Comparison of ENCODE assay signal across 21 cellular contexts in genomic region chr6:110811187-110811586, GRCh38. TPM values are rescaled to one million over a fixed set of nuclear protein-coding genes. Genes with fewer than 3 reads are reported as not detected.
DNase-seq lines count a peak whose midpoint lies in the region; ATAC-seq and TF ChIP-seq lines count a peak whose summit lies in the region.
"Had no signal": no experiment of that assay in that cellular context is flagged by ENCODE, and none has a peak within 500 bp of the region (broad histone marks: within the 10 kb centered on the region; RNA-seq: fewer than 3 reads in every experiment).

No MANE protein-coding gene starts in this region.

- no peaks in the 10 kb centered on the region for H3K36me3 ChIP-seq in GM06990 (ENCODE audit: control insufficient read depth, insufficient read depth, low read length)
- no peaks in the 10 kb centered on the region for H3K36me3 ChIP-seq in PC-3 (ENCODE audit: low read depth, low read length)
- H3K36me3 ChIP-seq in gastrocnemius medialis, result no peaks in the 10 kb centered on the region
- H3K36me3 ChIP-seq: HAP-1, ovary had no signal

- H3K4me3 ChIP-seq in GM06990 (replicated peaks; ENCODE audit: low read depth, low read length) (no peak overlapping the region), PC-3 (ENCODE audit: low read length) (no peak overlapping the region), gastrocnemius medialis (no peak overlapping the region)
- H3K4me3 ChIP-seq: HAP-1, ovary, SJCRH30 had no signal

- TF ChIP-seq CTCF in GM06990 (IDR thresholded peaks at IDR 0.05; ENCODE audit: insufficient read depth, low read length, poor library complexity, severe bottlenecking) (no peak), PC-3 (conservative IDR thresholded peaks at IDR 0.05; ENCODE audit: low read depth, low read length) (no peak), gastrocnemius medialis (IDR thresholded peaks at IDR 0.05 in 4 of 5, conservative IDR thresholded peaks at IDR 0.05 in 1 of 5) (no peak)

- no peaks in the 10 kb centered on the region for H3K9me2 ChIP-seq in PC-3 (replicated peaks; ENCODE audit: low read length)

- no peaks in the 10 kb centered on the region for H3F3A ChIP-seq in PC-3 (ENCODE audit: low read length, unreplicated experiment)

- in situ Hi-C loops in gastrocnemius medialis (cut with MboI; ENCODE audit: low sequenced_read_pairs in 4 of 4), result loop anchor here (10.0 kb wide), 2 partner anchors 64 to 144 kb away; partner anchors contain the start of genes AMD1 (in 2 of the 4) and GTF3C6 (in 2 of the 4)

- ATAC-seq in GM18868 (IDR thresholded peaks at IDR 0.05; ENCODE audit: unreplicated experiment) (peak; percentile 38), HG03175 (IDR thresholded peaks at IDR 0.05; ENCODE audit: unreplicated experiment) (peak; percentile 19), PC-3 (no peak), gastrocnemius medialis (no peak)
- no peak for ATAC-seq in activated T-cell treated with anti-CD3 and anti-CD28 coated beads, Interleukin-2, amount 50 U/mL, for 72 hours (replicated peaks in 1 of 2)
- ATAC-seq: sciatic nerve had no signal

- H3K36me3 Mint-ChIP-seq in activated T-cell treated with anti-CD3 and anti-CD28 coated beads, Interleukin-2, amount 50 U/mL, for 72 hours (ENCODE audit: insufficient read depth in 2 of 2), result peaks cover 1% of the 10 kb centered on the region in 2 donors

- no peak overlapping the region for H3K9ac ChIP-seq in PC-3 (ENCODE audit: low read length)
- H3K9ac ChIP-seq: KMS-11 had no signal

- intact Hi-C loops in PC-3 (cut with micrococcal nuclease) (no loop called here), gastrocnemius medialis (cut with DNase I; ENCODE audit: low total_unique reads) (loop anchor here (10.0 kb wide), 2 partner anchors 626 to 854 kb away; partner anchors contain the start of gene CDC40)

- no peak overlapping the region for H3K4me2 ChIP-seq in PC-3 (ENCODE audit: low read length)
- H3K4me2 ChIP-seq: KMS-11 had no signal

- CTCF ChIA-PET in PC-3 (lab: Charles Lee), result no interaction called here

- no peak overlapping the region for H3K4me3 Mint-ChIP-seq in activated T-cell treated with anti-CD3 and anti-CD28 coated beads, Interleukin-2, amount 50 U/mL, for 72 hours
- H3K4me3 Mint-ChIP-seq: activated naive CD4-positive, alpha-beta T cell treated with anti-CD3 and anti-CD28 coated beads for 36 hours had no signal

- H3K27me3 ChIP-seq in GM06990 (replicated peaks; ENCODE audit: control insufficient read depth, insufficient read depth, low read length) (no peaks in the 10 kb centered on the region), PC-3 (ENCODE audit: low read length) (no peaks in the 10 kb centered on the region), gastrocnemius medialis (no peaks in the 10 kb centered on the region)
- H3K27me3 ChIP-seq: ovary, SJCRH30 had no signal

- H3K9me3 Mint-ChIP-seq in activated T-cell treated with anti-CD3 and anti-CD28 coated beads, Interleukin-2, amount 50 U/mL, for 72 hours, result peaks cover 0 to 2% of the 10 kb centered on the region in 2 donors
- H3K9me3 Mint-ChIP-seq: activated naive CD4-positive, alpha-beta T cell treated with anti-CD3 and anti-CD28 coated beads for 36 hours had no signal

- no TSS peak for BruUV-seq in PC-3 (replicated peaks; lab: Mats Ljungman, UMichigan)

- DNase-seq in GM06990 (ENCODE audit: extremely low read depth, insufficient read length) (peak; percentile 55), PC-3 (peak; percentile 22), NCI-H446 treated with DMSO at 0.1 percent for 48 hours (lab: John Stamatoyannopoulos, UW) (no peak), gastrocnemius medialis (no peak), NCI-H1105 (lab: John Stamatoyannopoulos, UW) (no peak)
- no peak for DNase-seq in activated T-cell treated with anti-CD3 and anti-CD28 coated beads, Interleukin-2, amount 50 U/mL, for 72 hours
- DNase-seq: activated CD4-positive, alpha-beta T cell treated with anti-CD3 and anti-CD28 coated beads for 48 hours; activated CD8-positive, alpha-beta memory T cell treated with anti-CD3 and anti-CD28 coated beads, Interleukin-2, amount 50 U/mL, for 48 hours; activated naive CD4-positive, alpha-beta T cell treated with anti-CD3 and anti-CD28 coated beads for 36 hours; NCI-H1436 treated with DMSO at 0.1 percent for 48 hours; NCI-H446; ovary; SJCRH30; substantia nigra; T-helper 9 cell had no signal

- H3K4me1 ChIP-seq in PC-3 (ENCODE audit: insufficient read depth, low read length), result peaks cover 9% of the 10 kb centered on the region
- peaks cover 18 to 20% of the 10 kb centered on the region in 2 donors for H3K4me1 ChIP-seq in gastrocnemius medialis

- no peaks in the 10 kb centered on the region for H4K20me1 ChIP-seq in PC-3 (ENCODE audit: low read length)

- H3K27ac ChIP-seq in PC-3 (ENCODE audit: low read length) (no peak overlapping the region), gastrocnemius medialis (no peak overlapping the region)
- H3K27ac ChIP-seq: KMS-11, ovary, SJCRH30 had no signal

- H3K27ac Mint-ChIP-seq in activated T-cell treated with anti-CD3 and anti-CD28 coated beads, Interleukin-2, amount 50 U/mL, for 72 hours, result no peak overlapping the region
- H3K27ac Mint-ChIP-seq: activated naive CD4-positive, alpha-beta T cell treated with anti-CD3 and anti-CD28 coated beads for 36 hours; brain had no signal

- H3K27me3 Mint-ChIP-seq in activated T-cell treated with anti-CD3 and anti-CD28 coated beads, Interleukin-2, amount 50 U/mL, for 72 hours (ENCODE audit: low read depth), result no peaks in the 10 kb centered on the region

- POLR2A ChIA-PET in PC-3 (lab: Charles Lee; ENCODE audit: unreplicated experiment), result no interaction called here

- H2AFZ ChIP-seq in PC-3 (ENCODE audit: low read length), result no peak overlapping the region

- H3K9me3 ChIP-seq in PC-3 (ENCODE audit: low read length), result no peaks in the 10 kb centered on the region
- H3K9me3 ChIP-seq in gastrocnemius medialis, result no peaks in the 10 kb centered on the region
- H3K9me3 ChIP-seq: HAP-1, ovary, SJCRH30 had no signal

- H3K4me1 Mint-ChIP-seq in activated T-cell treated with anti-CD3 and anti-CD28 coated beads, Interleukin-2, amount 50 U/mL, for 72 hours (ENCODE audit: low read depth), result peaks cover 12% of the 10 kb centered on the region

- H3K79me2 ChIP-seq in PC-3 (ENCODE audit: low read length), result peaks cover 53% of the 10 kb centered on the region

- TF ChIP-seq POLR2A in gastrocnemius medialis (IDR thresholded peaks at IDR 0.05), result no peak

RNA-seq across cellular contexts. Expression of gene CDK19, which starts 4.1 kb away (rescaled TPM):
- total RNA-seq in PC-3 (2014; rRNA removed), result 4.2 and 5.4 TPM in 2 replicates
- 10 to 100 TPM; 31.9 to 34.0 TPM for total RNA-seq in activated T-cell treated with anti-CD3 and anti-CD28 coated beads, Interleukin-2, amount 50 U/mL, for 72 hours
- total RNA-seq in gastrocnemius medialis, result 1 to 10 TPM; 3.0 to 7.4 (median 6.3) TPM

Comparison
In these comparisons a context has a peak if more than half of its experiments do, and no peak if none do; other contexts are left out.
1. DNase-seq: peak in GM06990 (single experiment) and PC-3 (single experiment); none in activated T-cell treated with anti-CD3 and anti-CD28 coated beads, Interleukin-2, amount 50 U/mL, for 72 hours (0 of 2), NCI-H446 treated with DMSO at 0.1 percent for 48 hours (single experiment), gastrocnemius medialis (0 of 2) and NCI-H1105 (single experiment).
2. ATAC-seq: peak in GM18868 (single experiment) and HG03175 (single experiment); none in PC-3 (single experiment), activated T-cell treated with anti-CD3 and anti-CD28 coated beads, Interleukin-2, amount 50 U/mL, for 72 hours (0 of 2) and gastrocnemius medialis (0 of 2).